13 cellular contexts compared by ENCODE assay signal in the genomic region with DNA sequence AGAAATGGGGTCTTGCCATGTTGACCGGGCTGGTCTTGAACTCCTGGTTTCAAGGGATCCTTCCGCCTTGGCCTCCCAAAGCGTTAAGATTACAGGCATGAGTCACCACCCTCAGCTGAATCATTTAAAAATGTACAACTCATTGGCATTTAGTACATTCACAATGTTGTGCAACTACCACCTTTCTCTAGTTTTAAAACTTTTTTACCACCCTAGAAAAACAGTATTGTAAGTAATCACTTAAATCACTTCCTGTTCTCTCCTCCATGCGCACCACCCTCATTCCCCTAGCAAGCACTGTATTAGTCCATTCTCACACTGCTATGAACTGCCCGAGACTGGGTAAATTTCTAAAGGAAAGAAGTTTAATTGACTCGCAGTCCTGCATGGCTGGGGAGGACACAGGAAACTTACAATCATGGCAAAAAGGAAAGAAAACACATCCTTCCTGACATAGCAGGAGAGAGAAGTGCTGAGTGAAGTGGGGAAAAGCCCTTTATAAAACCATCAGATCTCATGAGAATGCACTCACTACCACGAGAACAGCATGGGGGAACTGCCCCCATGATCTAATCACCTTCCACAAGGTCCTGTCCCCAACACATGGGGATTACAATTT. TPM values are rescaled to one million over a fixed set of nuclear protein-coding genes. Genes with fewer than 3 reads are reported as not detected.
A peak's percentile ranks its signal among the peaks of the same experiment; 100 is the strongest.
DNase-seq lines count a peak whose midpoint lies in the region; ATAC-seq and TF ChIP-seq lines count a peak whose summit lies in the region.
"Had no signal": no experiment of that assay in that cellular context is flagged by ENCODE, and none has a peak within 500 bp of the region (broad histone marks: within the 10 kb centered on the region; RNA-seq: fewer than 3 reads in every experiment).

No MANE protein-coding gene starts in this region.

- no peaks in the 10 kb centered on the region for H3K9me3 ChIP-seq in fibroblast of lung (ENCODE audit: control insufficient read depth, insufficient read depth, low read depth, low read length)
- H3K9me3 ChIP-seq: BLaER1, body of pancreas had no signal

- no peaks in the 10 kb centered on the region for H3K79me2 ChIP-seq in fibroblast of lung (ENCODE audit: control insufficient read depth, insufficient read depth, low read length)
- H3K79me2 ChIP-seq: hepatocyte had no signal

- peaks cover 2% of the 10 kb centered on the region for H3K4me1 ChIP-seq in fibroblast of lung (ENCODE audit: control insufficient read depth, extremely low read depth, insufficient read depth, low read length)
- H3K4me1 ChIP-seq: body of pancreas had no signal

- H3K36me3 Mint-ChIP-seq in activated naive CD4-positive, alpha-beta T cell treated with anti-CD3 and anti-CD28 coated beads, Interleukin-2, amount 50 U/mL, for 72 hours: no peaks in the 10 kb centered on the region

- no peak overlapping the region for H2AFZ ChIP-seq in fibroblast of lung (ENCODE audit: low read length)
- H2AFZ ChIP-seq: hepatocyte had no signal

- no peak for DNase-seq in activated naive CD4-positive, alpha-beta T cell treated with anti-CD3 and anti-CD28 coated beads, Interleukin-2, amount 50 U/mL, for 72 hours (ENCODE audit: low spot score in 2 of 2)
- no peak for DNase-seq in activated naive CD4-positive, alpha-beta T cell treated with Interleukin-2 at 50 U/mL for 16 hours
- DNase-seq in RPMI7951 (ENCODE audit: low read depth) (peak; percentile 50), fibroblast of lung (ENCODE audit: low read depth in 2 of 2) (peak; percentile 56 to 85), cortex of kidney (lab: John Stamatoyannopoulos, UW) (no peak)
- DNase-seq: body of pancreas, MM.1S had no signal

- TF ChIP-seq CTCF in fibroblast of lung (conservative IDR thresholded peaks at IDR 0.05 in 1 of 2, IDR thresholded peaks at IDR 0.05 in 1 of 2; ENCODE audit: low read depth in 1 of 2, low read length in 2 of 2): no peak

- H3K27ac ChIP-seq in fibroblast of lung (ENCODE audit: insufficient read depth, low read length) (no peak overlapping the region), temporal lobe (ENCODE audit: low read depth, low read length) (peak overlapping the region; percentile 79)
- H3K27ac ChIP-seq: BLaER1, body of pancreas, hepatocyte had no signal

- no peak overlapping the region for H3K27ac Mint-ChIP-seq in activated naive CD4-positive, alpha-beta T cell treated with anti-CD3 and anti-CD28 coated beads, Interleukin-2, amount 50 U/mL, for 72 hours

- no peaks in the 10 kb centered on the region for H3K36me3 ChIP-seq in fibroblast of lung (ENCODE audit: control insufficient read depth, insufficient read depth, low read length)
- H3K36me3 ChIP-seq: BLaER1 had no signal

- H3K4me2 ChIP-seq in fibroblast of lung (ENCODE audit: extremely low read depth, insufficient read depth, low read length): no peak overlapping the region
- H3K4me2 ChIP-seq: BLaER1, hepatocyte had no signal

- ATAC-seq in activated naive CD4-positive, alpha-beta T cell treated with anti-CD3 and anti-CD28 coated beads, Interleukin-2, amount 50 U/mL, for 72 hours: peak; percentile 26 to 67
- ATAC-seq in GM18858 (IDR thresholded peaks at IDR 0.05; ENCODE audit: unreplicated experiment): no peak
- no peak for ATAC-seq in GM18861 (IDR thresholded peaks at IDR 0.05; ENCODE audit: unreplicated experiment)
- ATAC-seq: body of pancreas had no signal

- no peaks in the 10 kb centered on the region for H3K27me3 ChIP-seq in fibroblast of lung (ENCODE audit: control insufficient read depth, insufficient read depth, low read length)
- H3K27me3 ChIP-seq: BLaER1, hepatocyte had no signal

- no peak overlapping the region for H3K9ac ChIP-seq in fibroblast of lung (ENCODE audit: insufficient read depth, low read length)
- H3K9ac ChIP-seq: BLaER1 had no signal

- H3K9me3 Mint-ChIP-seq in activated naive CD4-positive, alpha-beta T cell treated with anti-CD3 and anti-CD28 coated beads, Interleukin-2, amount 50 U/mL, for 72 hours: peaks cover 0 to 7% of the 10 kb centered on the region in 2 donors

- no peaks in the 10 kb centered on the region for H4K20me1 ChIP-seq in fibroblast of lung (ENCODE audit: control insufficient read depth, extremely low read depth, insufficient read depth, low read length)
- H4K20me1 ChIP-seq: BLaER1 had no signal

- H3K4me3 ChIP-seq in fibroblast of lung (replicated peaks in 1 of 4; ENCODE audit: control extremely low read depth in 1 of 4, insufficient read depth in 1 of 4, low read depth in 3 of 4, low read length in 4 of 4): no peak overlapping the region
- H3K4me3 ChIP-seq: BLaER1, body of pancreas, hepatocyte had no signal

RNA-seq across cellular contexts. Expression of a gene that starts 14.4 kb away (rescaled TPM):
- not detected for total RNA-seq in activated naive CD4-positive, alpha-beta T cell treated with anti-CD3 and anti-CD28 coated beads, Interleukin-2, amount 50 U/mL, for 72 hours
- not detected in 2 replicates for total RNA-seq in RPMI7951 (2014; rRNA removed; shearing (Covaris generic))
- not detected in 2 replicates for total RNA-seq in fibroblast of lung
- polyA plus RNA-seq in fibroblast of lung: not detected in 2 replicates
- polyA plus RNA-seq in fibroblast of lung (2012): not detected in 2 replicates
- not detected in 2 replicates for polyA minus RNA-seq in fibroblast of lung (ENCODE audit: low replicate concordance)
- total RNA-seq in temporal lobe: not detected
- total RNA-seq: body of pancreas, hepatocyte, myocyte had no signal

RNA-seq across cellular contexts. Expression of a gene that starts 28.3 kb away (rescaled TPM):
- 1 to 10 TPM; 1.6 to 2.3 TPM for total RNA-seq in activated naive CD4-positive, alpha-beta T cell treated with anti-CD3 and anti-CD28 coated beads, Interleukin-2, amount 50 U/mL, for 72 hours
- not detected in 2 replicates for total RNA-seq in RPMI7951 (2014; rRNA removed; shearing (Covaris generic))
- not detected in 2 replicates for total RNA-seq in fibroblast of lung
- polyA plus RNA-seq in fibroblast of lung: not detected in 2 replicates
- polyA plus RNA-seq in fibroblast of lung (2012): 0.10 TPM in 1 of 2 replicates, not detected in the other
- polyA minus RNA-seq in fibroblast of lung (ENCODE audit: low replicate concordance): not detected in 2 replicates
- total RNA-seq in temporal lobe: not detected
- total RNA-seq: hepatocyte, myocyte had no signal

RNA-seq across cellular contexts. Expression of a gene that starts 36.3 kb away (rescaled TPM):
- 10 to 100 TPM in 1 of 2 donors, 1 to 10 TPM in 1; 1.4 to 11.3 TPM for total RNA-seq in activated naive CD4-positive, alpha-beta T cell treated with anti-CD3 and anti-CD28 coated beads, Interleukin-2, amount 50 U/mL, for 72 hours
- not detected in 2 replicates for total RNA-seq in RPMI7951 (2014; rRNA removed; shearing (Covaris generic))
- under 0.01 and 0.17 TPM in 2 replicates for total RNA-seq in fibroblast of lung
- not detected in 2 replicates for polyA plus RNA-seq in fibroblast of lung
- not detected in 2 replicates for polyA plus RNA-seq in fibroblast of lung (2012)
- polyA minus RNA-seq in fibroblast of lung (ENCODE audit: low replicate concordance): not detected in 2 replicates
- total RNA-seq in temporal lobe: under 0.01 TPM

RNA-seq across cellular contexts. Expression of a gene that starts 41.4 kb away (rescaled TPM):
- 10 to 100 TPM; 20.4 to 27.4 TPM for total RNA-seq in activated naive CD4-positive, alpha-beta T cell treated with anti-CD3 and anti-CD28 coated beads, Interleukin-2, amount 50 U/mL, for 72 hours
- 14.8 and 19.7 TPM in 2 replicates for total RNA-seq in RPMI7951 (2014; rRNA removed; shearing (Covaris generic))
- total RNA-seq in fibroblast of lung (4.6 and 6.4 TPM in 2 replicates), temporal lobe (4.2 TPM)
- polyA plus RNA-seq in fibroblast of lung: 15.8 and 18.7 TPM in 2 replicates
- 9.9 and 10.7 TPM in 2 replicates for polyA plus RNA-seq in fibroblast of lung (2012)
- 2.0 and 3.1 TPM in 2 replicates for polyA minus RNA-seq in fibroblast of lung (ENCODE audit: low replicate concordance)

Comparison
In these comparisons a context has a peak if more than half of its experiments do, and no peak if none do; other contexts are left out.
1. ATAC-seq: peak in activated naive CD4-positive, alpha-beta T cell treated with anti-CD3 and anti-CD28 coated beads, Interleukin-2, amount 50 U/mL, for 72 hours (2 of 2); none in GM18858 (single experiment) and GM18861 (single experiment).
2. DNase-seq: peak in RPMI7951 (single experiment) and fibroblast of lung (2 of 2); none in activated naive CD4-positive, alpha-beta T cell treated with anti-CD3 and anti-CD28 coated beads, Interleukin-2, amount 50 U/mL, for 72 hours (0 of 2), activated naive CD4-positive, alpha-beta T cell treated with Interleukin-2 at 50 U/mL for 16 hours (single experiment) and cortex of kidney (single experiment).